Comparison of ENCODE assay signal across 10 cellular contexts in genomic region chr3:149579838-149580542, GRCh38.
DNase-seq lines count a peak whose midpoint lies in the region; ATAC-seq and TF ChIP-seq lines count a peak whose summit lies in the region.
"Had no signal": no experiment of that assay in that cellular context is flagged by ENCODE, and none has a peak within 500 bp of the region (broad histone marks: within the 10 kb centered on the region; RNA-seq: fewer than 3 reads in every experiment).

No MANE protein-coding gene starts in this region.

- TF ChIP-seq POLR2A in erythroblast (IDR thresholded peaks at IDR 0.05; ENCODE audit: low read length) = no peak

- no peaks in the 10 kb centered on the region for H3K9me3 ChIP-seq in SK-N-SH

- H3K27ac ChIP-seq in SK-N-SH (ENCODE audit: low read depth in 2 of 2, low read length in 1 of 2) (peak overlapping the region; percentile 48 to 100; a peak in 3 of 4 replicates), GM23338 (ENCODE audit: low read depth) (no peak overlapping the region)

- DNase-seq in Calu3 (no peak), SK-N-SH (no peak), islet precursor cell (peak; percentile 64), GM23338 (ENCODE audit: low spot score) (no peak), erythroblast (lab: John Stamatoyannopoulos, UW) (no peak), mucosa of gallbladder (ENCODE audit: low spot score) (no peak), activated gamma-delta T cell (lab: John Stamatoyannopoulos, UW) (no peak)
- DNase-seq: activated CD4-positive, CD25-positive, alpha-beta regulatory T cell treated with anti-CD3 and anti-CD28 coated beads, Interleukin-2, amount 50 U/mL, for 72 hours; MM.1S had no signal

- H3K4me3 ChIP-seq in SK-N-SH (ENCODE audit: low read depth in 2 of 2, low read length in 1 of 2) (no peak overlapping the region; a peak in 1 of 4 replicates), GM23338 (no peak overlapping the region)

- H3K9me2 ChIP-seq in SK-N-SH = no peaks in the 10 kb centered on the region
- no peaks in the 10 kb centered on the region for H3K9me2 ChIP-seq in GM23338 (ENCODE audit: insufficient read depth)

- BruUV-seq in Calu3 (replicated peaks; lab: Mats Ljungman, UMichigan) = no TSS peak

- TF ChIP-seq CTCF in Calu3 (IDR thresholded peaks at IDR 0.05; ENCODE audit: unreplicated experiment) (no peak), SK-N-SH (IDR thresholded peaks at IDR 0.05) (no peak), GM23338 (conservative IDR thresholded peaks at IDR 0.05; ENCODE audit: low read depth in 2 of 2) (no peak)

- ATAC-seq in GM21529 (IDR thresholded peaks at IDR 0.05; ENCODE audit: unreplicated experiment) = peak; percentile 41
- ATAC-seq in GM23338 = no peak

- POLR2A ChIA-PET in SK-N-SH (lab: Yijun Ruan, JAX) = no interaction called here

- WGBS in SK-N-SH (ENCODE audit: low lambda C conversion rate) = 31% methylated on average over 4 of the region's 4 CpGs

- TF ChIP-seq RAD21 in SK-N-SH (IDR thresholded peaks at IDR 0.05; ENCODE audit: low read length) = no peak

- CTCF ChIA-PET in Calu3 (lab: Charles Lee) (interaction anchor here (0.8 to 3.4 kb wide), 6 partner anchors 10 to 78 kb away, joined by 3 to 17 read pairs (median 8); partner anchors contain the start of gene WWTR1), SK-N-SH (lab: Yijun Ruan, JAX) (interaction anchor here (1.0 to 5.0 kb wide), 5 partner anchors 11 to 137 kb away, joined by 3 to 26 read pairs (median 5); no protein-coding TSS in a partner anchor)

- H3K4me1 Mint-ChIP-seq in Calu3 (ENCODE audit: low read depth, unreplicated experiment) (peaks cover 93% of the 10 kb centered on the region), GM23338 (peaks cover 48% of the 10 kb centered on the region)

- no peaks in the 10 kb centered on the region for H3K36me3 ChIP-seq in SK-N-SH (replicated peaks in 1 of 2; ENCODE audit: control insufficient read depth in 1 of 2, insufficient read depth in 2 of 2, low read length in 1 of 2)
- no peaks in the 10 kb centered on the region for H3K36me3 ChIP-seq in GM23338 (ENCODE audit: insufficient read depth)

- H3K9me3 Mint-ChIP-seq in Calu3 (ENCODE audit: low read depth, unreplicated experiment) (no peaks in the 10 kb centered on the region), GM23338 (no peaks in the 10 kb centered on the region)

- H3K79me2 ChIP-seq in SK-N-SH (ENCODE audit: insufficient read depth) = peaks cover 49% of the 10 kb centered on the region
- H3K79me2 ChIP-seq in GM23338 (replicated peaks; ENCODE audit: insufficient read depth) = peaks cover 43% of the 10 kb centered on the region

- H3F3A ChIP-seq in SK-N-SH (replicated peaks; ENCODE audit: insufficient read depth) (peaks cover 60% of the 10 kb centered on the region), GM23338 (replicated peaks; ENCODE audit: low read depth) (peaks cover 4% of the 10 kb centered on the region; the same call in 1 of the 2 replicates)

- H3K9ac ChIP-seq in SK-N-SH = peak overlapping the region; percentile 59; the same call in 1 of the 2 replicates

- H3K27ac Mint-ChIP-seq in Calu3 (ENCODE audit: unreplicated experiment) = peak overlapping the region; percentile 77
- no peak overlapping the region for H3K27ac Mint-ChIP-seq in GM23338

- peak in 1 of 2 experiments; percentile 60; a peak in 2 of 4 replicates for TF ChIP-seq EP300 in SK-N-SH (IDR thresholded peaks at IDR 0.05; ENCODE audit: borderline replicate concordance in 1 of 2, low read depth in 1 of 2, low read length in 1 of 2)

- H3K4me3 Mint-ChIP-seq in Calu3 (ENCODE audit: low read depth, unreplicated experiment) = peak overlapping the region; percentile 53
- no peak overlapping the region for H3K4me3 Mint-ChIP-seq in GM23338

- H3K4me2 ChIP-seq in SK-N-SH (peak overlapping the region; percentile 68), GM23338 (no peak overlapping the region)

- H3K36me3 Mint-ChIP-seq in Calu3 (ENCODE audit: insufficient read depth, unreplicated experiment) (peaks cover 80% of the 10 kb centered on the region), GM23338 (ENCODE audit: low read depth) (no peaks in the 10 kb centered on the region)

- intact Hi-C loops in Calu3 (cut with micrococcal nuclease; ENCODE audit: unreplicated experiment) = loop anchor here (2.0 to 5.0 kb wide), 2 partner anchors 39 to 77 kb away; partner anchors contain the start of gene WWTR1

- H3K27me3 ChIP-seq in SK-N-SH (ENCODE audit: insufficient read depth) (no peaks in the 10 kb centered on the region), GM23338 (ENCODE audit: insufficient read depth) (no peaks in the 10 kb centered on the region)

- H3K4me1 ChIP-seq in SK-N-SH (ENCODE audit: control insufficient read depth in 1 of 2, insufficient read depth in 2 of 2, low read depth in 1 of 2, low read length in 1 of 2) = peaks cover 12 to 76% of the 10 kb centered on the region in 2 experiments; a peak in 3 of 4 replicates
- peaks cover 46% of the 10 kb centered on the region for H3K4me1 ChIP-seq in GM23338 (ENCODE audit: insufficient read depth)

- H4K20me1 ChIP-seq in SK-N-SH (ENCODE audit: insufficient read depth) (no peaks in the 10 kb centered on the region), GM23338 (replicated peaks; ENCODE audit: insufficient read depth) (no peaks in the 10 kb centered on the region)

- no peak overlapping the region for H2AFZ ChIP-seq in SK-N-SH (ENCODE audit: low read depth)
- no peak overlapping the region for H2AFZ ChIP-seq in GM23338

- H3K27me3 Mint-ChIP-seq in Calu3 (ENCODE audit: unreplicated experiment) (no peaks in the 10 kb centered on the region), GM23338 (ENCODE audit: insufficient read depth, low read depth, poor library complexity) (peaks cover 2% of the 10 kb centered on the region)

TF ChIP-seq in SK-N-SH, 30 proteins besides CTCF, POLR2A, EP300 and RAD21 (continues in another document):
- TF ChIP-seq FOXM1 (IDR thresholded peaks at IDR 0.05; ENCODE audit: low read depth) (0 out of 2 replicates have a peak, but pooled peaks have one; percentile 60), NFIC (IDR thresholded peaks at IDR 0.05; ENCODE audit: borderline replicate concordance) (peak; percentile 68), FOSL2 (IDR thresholded peaks at IDR 0.05; ENCODE audit: borderline replicate concordance, low read depth) (peak; percentile 70), REST (IDR thresholded peaks at IDR 0.05; ENCODE audit: low read depth, low read length) (no peak), MXI1 (IDR thresholded peaks at IDR 0.05; ENCODE audit: low read depth, low read length) (no peak), JUND (IDR thresholded peaks at IDR 0.05) (peak; percentile 66)

TF ChIP-seq in GM23338, 12 proteins besides CTCF, POLR2A, EP300 and RAD21 (continues in another document):
- TF ChIP-seq ZNF114 (CRISPR knock-in tag; IDR thresholded peaks at IDR 0.05) = no peak
- TF ChIP-seq REST (IDR thresholded peaks at IDR 0.05; ENCODE audit: unreplicated experiment) = no peak
- TF ChIP-seq NANOG (IDR thresholded peaks at IDR 0.05; ENCODE audit: borderline replicate concordance) = no peak
- no peak for TF ChIP-seq ETS1 (IDR thresholded peaks at IDR 0.05)
- TF ChIP-seq JUNB (IDR thresholded peaks at IDR 0.05; ENCODE audit: unreplicated experiment) = no peak
- no peak for TF ChIP-seq EZH2phosphoT487 (IDR thresholded peaks at IDR 0.05; ENCODE audit: unreplicated experiment)
- no peak for TF ChIP-seq POLR2AphosphoS5 (IDR thresholded peaks at IDR 0.05; ENCODE audit: low read depth)
- TF ChIP-seq ZNF331 (CRISPR knock-in tag; IDR thresholded peaks at IDR 0.05; ENCODE audit: low read depth) = no peak
- no peak for TF ChIP-seq EZH2 (IDR thresholded peaks at IDR 0.05; ENCODE audit: low read depth, unreplicated experiment)
